ENCODE assay signal across 12 cellular contexts in the genomic region with DNA sequence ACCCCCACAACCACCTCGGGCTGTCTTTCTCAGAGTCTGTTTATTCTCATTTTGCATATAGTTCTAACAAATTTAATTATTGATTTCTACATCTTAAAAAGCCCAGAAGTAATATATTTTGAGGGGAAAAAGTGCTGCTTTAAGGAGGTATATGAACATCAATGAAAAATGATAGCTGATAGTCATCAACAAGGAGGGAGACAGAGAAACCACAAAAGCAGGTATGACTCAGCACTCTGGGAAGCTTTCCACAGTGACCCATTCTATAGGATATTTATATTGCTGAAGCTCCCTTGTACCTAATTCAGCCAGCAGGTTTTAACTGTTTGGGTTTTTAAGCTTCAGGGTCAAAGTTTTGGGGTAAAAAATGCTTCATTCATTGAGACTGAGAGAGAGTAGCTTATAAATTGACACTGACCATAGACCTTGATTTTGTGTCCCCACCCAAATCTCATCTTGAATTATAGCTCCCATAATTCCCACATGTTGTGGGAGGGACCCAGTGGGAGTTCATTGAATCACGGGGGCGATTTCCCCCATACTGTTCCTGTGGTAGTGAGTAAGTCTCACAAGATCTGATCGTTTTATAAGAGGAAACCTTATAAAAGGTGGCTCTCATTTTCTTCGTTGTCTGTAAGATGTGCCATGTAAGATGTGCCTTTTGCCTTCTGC. TPM values are rescaled to one million over a fixed set of nuclear protein-coding genes. Genes with fewer than 3 reads are reported as not detected.
DNase-seq lines count a peak whose midpoint lies in the region; ATAC-seq and TF ChIP-seq lines count a peak whose summit lies in the region.
"Had no signal": no experiment of that assay in that cellular context is flagged by ENCODE, and none has a peak within 500 bp of the region (broad histone marks: within the 10 kb centered on the region; RNA-seq: fewer than 3 reads in every experiment).

No MANE protein-coding gene starts in this region.

- H3K4me1 Mint-ChIP-seq in activated CD4-positive, alpha-beta T cell treated with anti-CD3 and anti-CD28 coated beads, Interleukin-2, amount 10 ng/mL, durations not matched to agents 24 days and 14 days, result peaks cover 13% of the 10 kb centered on the region

- peaks cover 4 to 15% of the 10 kb centered on the region in 2 donors for H3K36me3 ChIP-seq in ascending aorta

- TF ChIP-seq CTCF in AG10803 (conservative IDR thresholded peaks at IDR 0.05; ENCODE audit: low read length) (no peak), ascending aorta (IDR thresholded peaks at IDR 0.05) (no peak)

- peak; percentile 39 for DNase-seq in AG10803 (ENCODE audit: low read depth)
- DNase-seq in HPDE6-E6E7 (ENCODE audit: extremely low spot score), result peak; percentile 47
- peak; percentile 81 for DNase-seq in SW480 (ENCODE audit: low spot score)
- peak; percentile 69 for DNase-seq in fibroblast of peridontal ligament (ENCODE audit: extremely low read depth)
- DNase-seq in activated CD4-positive, alpha-beta T cell treated with anti-CD3 and anti-CD28 coated beads, Interleukin-2, amount 10 ng/mL, durations not matched to agents 24 days and 14 days, result no peak
- DNase-seq in ascending aorta (ENCODE audit: low spot score in 2 of 2), result no peak
- DNase-seq: aorta, NCI-H2227 treated with DMSO at 0.1 percent for 48 hours, posterior cingulate gyrus had no signal

- peaks cover 27% of the 10 kb centered on the region for H3K36me3 Mint-ChIP-seq in activated CD4-positive, alpha-beta T cell treated with anti-CD3 and anti-CD28 coated beads, Interleukin-2, amount 10 ng/mL, durations not matched to agents 24 days and 14 days (ENCODE audit: low read depth)

- H3K27ac ChIP-seq in ascending aorta, result no peak overlapping the region

- intact Hi-C loops in activated CD4-positive, alpha-beta T cell treated with anti-CD3 and anti-CD28 coated beads, Interleukin-2, amount 10 ng/mL, durations not matched to agents 24 days and 14 days (cut with micrococcal nuclease), result no loop called here
- intact Hi-C loops in ascending aorta (cut with DNase I), result no loop called here

- peaks cover 0 to 9% of the 10 kb centered on the region in 2 donors for H3K4me1 ChIP-seq in ascending aorta

- ATAC-seq in GM18909 (IDR thresholded peaks at IDR 0.05; ENCODE audit: poor library complexity, unreplicated experiment) (no peak), HG03469 (IDR thresholded peaks at IDR 0.05; ENCODE audit: unreplicated experiment) (no peak)
- ATAC-seq: WTC11 had no signal

- no peaks in the 10 kb centered on the region for H3K9me3 ChIP-seq in ascending aorta

- H3K4me3 Mint-ChIP-seq in activated CD4-positive, alpha-beta T cell treated with anti-CD3 and anti-CD28 coated beads, Interleukin-2, amount 10 ng/mL, durations not matched to agents 24 days and 14 days, result no peak overlapping the region
- H3K4me3 Mint-ChIP-seq: WTC11 had no signal

- H3K27ac Mint-ChIP-seq in activated CD4-positive, alpha-beta T cell treated with anti-CD3 and anti-CD28 coated beads, Interleukin-2, amount 10 ng/mL, durations not matched to agents 24 days and 14 days, result no peak overlapping the region
- H3K27ac Mint-ChIP-seq: WTC11 had no signal

- no peaks in the 10 kb centered on the region for H3K9me3 Mint-ChIP-seq in activated CD4-positive, alpha-beta T cell treated with anti-CD3 and anti-CD28 coated beads, Interleukin-2, amount 10 ng/mL, durations not matched to agents 24 days and 14 days

- H3K27me3 ChIP-seq in ascending aorta, result no peaks in the 10 kb centered on the region

- no peaks in the 10 kb centered on the region for H3K27me3 Mint-ChIP-seq in activated CD4-positive, alpha-beta T cell treated with anti-CD3 and anti-CD28 coated beads, Interleukin-2, amount 10 ng/mL, durations not matched to agents 24 days and 14 days

- H3K4me3 ChIP-seq in AG10803 (ENCODE audit: low read length), result no peak overlapping the region
- no peak overlapping the region for H3K4me3 ChIP-seq in ascending aorta

RNA-seq across cellular contexts. Expression of a gene that starts 27.4 kb away (rescaled TPM):
- total RNA-seq in activated CD4-positive, alpha-beta T cell treated with anti-CD3 and anti-CD28 coated beads, Interleukin-2, amount 10 ng/mL, durations not matched to agents 24 days and 14 days, result 7.6 and 7.8 TPM in 2 replicates
- total RNA-seq in ascending aorta, result 8.0 TPM

Comparison
In these comparisons a context has a peak if more than half of its experiments do, and no peak if none do; other contexts are left out.
1. DNase-seq: peak in AG10803 (single experiment), HPDE6-E6E7 (single experiment), SW480 (single experiment) and fibroblast of peridontal ligament (single experiment); none in activated CD4-positive, alpha-beta T cell treated with anti-CD3 and anti-CD28 coated beads, Interleukin-2, amount 10 ng/mL, durations not matched to agents 24 days and 14 days (single experiment) and ascending aorta (0 of 2).